19 cellular contexts compared by ENCODE assay signal in the genomic region with DNA sequence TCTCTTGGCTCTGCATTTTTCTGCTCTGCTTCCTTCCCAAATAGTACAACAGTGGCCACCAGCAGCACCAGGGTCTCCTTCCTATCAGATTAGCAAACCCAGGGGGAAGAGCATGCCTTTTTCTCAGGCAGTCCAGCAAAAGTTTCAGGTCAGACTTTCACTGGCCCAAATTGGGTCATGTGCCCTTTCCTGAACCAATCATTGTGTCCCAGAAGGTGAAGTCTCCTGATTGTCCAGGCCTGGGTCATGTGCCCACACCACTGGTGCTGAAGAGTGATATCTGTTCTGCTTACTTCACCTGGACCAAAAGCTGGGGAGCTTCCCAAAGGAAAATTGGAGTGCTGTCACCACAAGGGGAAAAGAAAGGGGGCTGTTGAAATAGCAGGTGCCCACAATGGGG.
DNase-seq lines count a peak whose midpoint lies in the region; ATAC-seq, FAIRE-seq and TF ChIP-seq lines count a peak whose summit lies in the region.
"Had no signal": no experiment of that assay in that cellular context is flagged by ENCODE, and none has a peak within 500 bp of the region (broad histone marks: within the 10 kb centered on the region; RNA-seq: fewer than 3 reads in every experiment).

No MANE protein-coding gene starts in this region.

- no peaks in the 10 kb centered on the region for H3K9me3 ChIP-seq in A549
- H3K9me3 ChIP-seq in CD4-positive, alpha-beta T cell (ENCODE audit: control insufficient read depth, low read length): no peaks in the 10 kb centered on the region
- H3K9me3 ChIP-seq: BE2C had no signal

- POLR2A ChIA-PET in A549 (lab: Yijun Ruan, JAX): no interaction called here
- POLR2A ChIA-PET in CD4-positive, alpha-beta T cell (lab: Charles Lee): no interaction called here

- H3K4me2 ChIP-seq in A549: no peak overlapping the region
- H3K4me2 ChIP-seq: BLaER1 treated with 17β-estradiol and CSF1 and Interleukin-3, amounts not matched to agents 10 nM and 100 nM; GM23338 had no signal

- TF ChIP-seq RAD21 in A549 (conservative IDR thresholded peaks at IDR 0.05 in 1 of 2, IDR thresholded peaks at IDR 0.05 in 1 of 2): no peak

- CTCF ChIA-PET in A549 (lab: Yijun Ruan, JAX): interaction anchor here (1.3 to 1.4 kb wide), 2 partner anchors 14 to 243 kb away, joined by 4 to 5 read pairs; no protein-coding TSS in a partner anchor
- CTCF ChIA-PET in CD4-positive, alpha-beta T cell (lab: Charles Lee): no interaction called here

- no peak for TF ChIP-seq CTCF in A549 (IDR thresholded peaks at IDR 0.05)
- no peak for TF ChIP-seq CTCF in CD14-positive monocyte (IDR thresholded peaks at IDR 0.05)
- TF ChIP-seq CTCF in CD4-positive, alpha-beta T cell (IDR thresholded peaks at IDR 0.05): no peak

- FAIRE-seq in A549 (lab: Jason Lieb, UNC): no peak
- FAIRE-seq: D721Med, GM12878 had no signal

- H3K4me3 Mint-ChIP-seq in CD14-positive monocyte: no peak overlapping the region
- H3K4me3 Mint-ChIP-seq in CD4-positive, alpha-beta T cell: no peak overlapping the region
- H3K4me3 Mint-ChIP-seq: CD8-positive, alpha-beta T cell; GM23338; H9 had no signal

- no peaks in the 10 kb centered on the region for H3K4me1 ChIP-seq in A549
- H3K4me1 ChIP-seq: BE2C had no signal

- no peak overlapping the region for H3K4me3 ChIP-seq in A549
- H3K4me3 ChIP-seq: BLaER1 treated with 17β-estradiol and CSF1 and Interleukin-3, amounts not matched to agents 10 nM and 100 nM; GM12878; GM23338 had no signal

- DNase-seq in A549 (ENCODE audit: low read depth in 1 of 2, low spot score in 1 of 2): no peak
- peak; percentile 17 for DNase-seq in CD14-positive monocyte (ENCODE audit: low spot score)
- peak; percentile 74 for DNase-seq in mesenteric fat pad (ENCODE audit: low spot score)
- DNase-seq in ACHN: no peak
- DNase-seq in CD4-positive, alpha-beta T cell: no peak
- DNase-seq: AML-193; BE2C; CD8-positive, alpha-beta T cell; DMS 273 treated with DMSO at 0.1 percent for 48 hours; DMS79; EL; GDM1; H9 had no signal

- ATAC-seq in A549: no peak
- no peak for ATAC-seq in HG03457 (IDR thresholded peaks at IDR 0.05; ENCODE audit: unreplicated experiment)
- ATAC-seq in CD4-positive, alpha-beta T cell (ENCODE audit: poor library complexity): no peak
- ATAC-seq: CD8-positive, alpha-beta T cell; GM12878; GM23338; HCT116 had no signal

- peaks cover 2 to 8% (median 3%) of the 10 kb centered on the region in 3 donors for H3K27me3 Mint-ChIP-seq in CD14-positive monocyte (ENCODE audit: low read depth in 3 of 3)
- H3K27me3 Mint-ChIP-seq in CD4-positive, alpha-beta T cell: no peaks in the 10 kb centered on the region

- TF ChIP-seq EP300 in A549 (IDR thresholded peaks at IDR 0.05): no peak

- no peaks in the 10 kb centered on the region for H3K4me1 Mint-ChIP-seq in CD14-positive monocyte
- H3K4me1 Mint-ChIP-seq in CD4-positive, alpha-beta T cell (ENCODE audit: low read depth): no peaks in the 10 kb centered on the region

- H3K36me3 Mint-ChIP-seq in CD14-positive monocyte: no peaks in the 10 kb centered on the region
- no peaks in the 10 kb centered on the region for H3K36me3 Mint-ChIP-seq in CD4-positive, alpha-beta T cell (ENCODE audit: low read depth)
- H3K36me3 Mint-ChIP-seq: CD8-positive, alpha-beta T cell had no signal

- H3K27me3 ChIP-seq in CD4-positive, alpha-beta T cell (ENCODE audit: control insufficient read depth, insufficient read depth, low read length): no peaks in the 10 kb centered on the region
- H3K27me3 ChIP-seq: BE2C; BLaER1 treated with 17β-estradiol and CSF1 and Interleukin-3, amounts not matched to agents 10 nM and 100 nM had no signal

- peaks cover 0 to 4% (median 2%) of the 10 kb centered on the region in 7 donors for H3K9me3 Mint-ChIP-seq in CD14-positive monocyte
- H3K9me3 Mint-ChIP-seq in CD4-positive, alpha-beta T cell: peaks cover 2% of the 10 kb centered on the region
- H3K9me3 Mint-ChIP-seq: GM23338, H9 had no signal

- H3K27ac ChIP-seq in A549: no peak overlapping the region
- no peak overlapping the region for H3K27ac ChIP-seq in CD4-positive, alpha-beta T cell (ENCODE audit: low read depth, low read length)
- H3K27ac ChIP-seq: BLaER1 treated with 17β-estradiol and CSF1 and Interleukin-3, amounts not matched to agents 10 nM and 100 nM had no signal

- in situ Hi-C loops in ACHN (cut with HindIII; ENCODE audit: low pct_ligation_motif_present, low pct_unique_long_range_greater_than_20kb, low sequenced_read_pairs): no loop called here

- no peak for TF ChIP-seq POLR2A in A549 (IDR thresholded peaks at IDR 0.05; ENCODE audit: low read length)

- no peak overlapping the region for H3K27ac Mint-ChIP-seq in CD14-positive monocyte
- no peak overlapping the region for H3K27ac Mint-ChIP-seq in CD4-positive, alpha-beta T cell
- H3K27ac Mint-ChIP-seq: CD8-positive, alpha-beta T cell; GM23338; H9 had no signal

- intact Hi-C loops in CD14-positive monocyte (cut with micrococcal nuclease): no loop called here
- intact Hi-C loops in CD4-positive, alpha-beta T cell (cut with DNase I, micrococcal nuclease): no loop called here

TF ChIP-seq in A549, 52 proteins besides CTCF, POLR2A, EP300 and RAD21:
- TF ChIP-seq, protein P1, sequence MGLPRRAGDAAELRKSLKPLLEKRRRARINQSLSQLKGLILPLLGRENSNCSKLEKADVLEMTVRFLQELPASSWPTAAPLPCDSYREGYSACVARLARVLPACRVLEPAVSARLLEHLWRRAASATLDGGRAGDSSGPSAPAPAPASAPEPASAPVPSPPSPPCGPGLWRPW (IDR thresholded peaks at IDR 0.05): no peak
- TF ChIP-seq ZFP36 (IDR thresholded peaks at IDR 0.05; ENCODE audit: borderline replicate concordance, partially characterized antibody): no peak
- no peak for TF ChIP-seq CBX2 (IDR thresholded peaks at IDR 0.05; ENCODE audit: borderline replicate concordance, low read depth)
- TF ChIP-seq, protein P2, sequence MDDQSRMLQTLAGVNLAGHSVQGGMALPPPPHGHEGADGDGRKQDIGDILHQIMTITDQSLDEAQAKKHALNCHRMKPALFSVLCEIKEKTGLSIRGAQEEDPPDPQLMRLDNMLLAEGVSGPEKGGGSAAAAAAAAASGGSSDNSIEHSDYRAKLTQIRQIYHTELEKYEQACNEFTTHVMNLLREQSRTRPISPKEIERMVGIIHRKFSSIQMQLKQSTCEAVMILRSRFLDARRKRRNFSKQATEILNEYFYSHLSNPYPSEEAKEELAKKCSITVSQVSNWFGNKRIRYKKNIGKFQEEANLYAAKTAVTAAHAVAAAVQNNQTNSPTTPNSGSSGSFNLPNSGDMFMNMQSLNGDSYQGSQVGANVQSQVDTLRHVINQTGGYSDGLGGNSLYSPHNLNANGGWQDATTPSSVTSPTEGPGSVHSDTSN (IDR thresholded peaks at IDR 0.05): no peak
- TF ChIP-seq, protein P3, sequence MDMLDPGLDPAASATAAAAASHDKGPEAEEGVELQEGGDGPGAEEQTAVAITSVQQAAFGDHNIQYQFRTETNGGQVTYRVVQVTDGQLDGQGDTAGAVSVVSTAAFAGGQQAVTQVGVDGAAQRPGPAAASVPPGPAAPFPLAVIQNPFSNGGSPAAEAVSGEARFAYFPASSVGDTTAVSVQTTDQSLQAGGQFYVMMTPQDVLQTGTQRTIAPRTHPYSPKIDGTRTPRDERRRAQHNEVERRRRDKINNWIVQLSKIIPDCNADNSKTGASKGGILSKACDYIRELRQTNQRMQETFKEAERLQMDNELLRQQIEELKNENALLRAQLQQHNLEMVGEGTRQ (IDR thresholded peaks at IDR 0.05): peak; percentile 52; the same call in 1 of the 2 replicates

Comparison
In these comparisons a context has a peak if more than half of its experiments do, and no peak if none do; other contexts are left out.
1. DNase-seq: peak in CD14-positive monocyte (single experiment) and mesenteric fat pad (single experiment); none in A549 (0 of 2), ACHN (single experiment) and CD4-positive, alpha-beta T cell (0 of 10).